Comparison of ENCODE assay signal across 1 cellular context in the genomic region with DNA sequence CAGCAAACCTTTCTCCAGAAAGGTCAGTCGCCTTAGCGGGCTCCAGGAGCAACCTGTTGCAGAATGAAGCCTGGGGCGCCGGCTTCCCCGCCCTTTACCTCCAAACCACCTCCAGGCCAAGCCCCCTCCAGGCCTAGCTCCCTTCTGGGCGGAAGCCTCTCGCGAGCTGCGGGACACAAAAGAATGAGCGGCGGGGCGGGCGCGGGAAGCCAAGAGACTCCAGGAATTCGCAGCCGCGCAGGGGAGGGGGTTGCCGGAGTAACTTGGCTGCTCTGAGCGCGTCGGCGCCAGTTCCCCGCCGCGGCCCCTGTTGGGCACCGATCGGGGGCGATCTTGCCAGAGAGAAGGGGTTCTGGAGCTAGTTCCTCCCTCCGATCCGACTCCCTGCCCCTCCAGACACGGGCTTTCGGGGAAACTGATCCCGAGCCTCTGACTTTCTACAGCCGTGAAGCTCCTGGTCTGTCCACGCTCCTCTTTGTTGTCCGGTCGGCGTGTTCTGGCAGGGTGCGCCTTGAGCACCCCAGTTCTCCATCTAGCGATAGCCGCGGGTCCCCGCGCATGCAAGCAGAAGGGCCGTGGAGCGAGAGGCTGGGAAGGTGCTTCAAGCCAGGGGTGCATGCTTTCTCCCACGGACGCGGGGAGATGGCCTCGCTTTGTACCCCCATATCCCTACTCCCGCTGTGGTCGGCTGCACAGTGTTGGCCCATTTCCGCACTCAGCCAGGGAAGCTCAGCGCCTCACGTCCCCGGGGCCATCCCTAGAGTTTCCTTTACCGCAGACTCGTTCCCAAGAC.
TF ChIP-seq lines count a peak whose summit lies in the region.

No MANE protein-coding gene starts in this region.

TF ChIP-seq in HepG2, 621 proteins besides CTCF, POLR2A, EP300 and RAD21 (continued from another document and continues in another):
- TF ChIP-seq, protein P1, sequence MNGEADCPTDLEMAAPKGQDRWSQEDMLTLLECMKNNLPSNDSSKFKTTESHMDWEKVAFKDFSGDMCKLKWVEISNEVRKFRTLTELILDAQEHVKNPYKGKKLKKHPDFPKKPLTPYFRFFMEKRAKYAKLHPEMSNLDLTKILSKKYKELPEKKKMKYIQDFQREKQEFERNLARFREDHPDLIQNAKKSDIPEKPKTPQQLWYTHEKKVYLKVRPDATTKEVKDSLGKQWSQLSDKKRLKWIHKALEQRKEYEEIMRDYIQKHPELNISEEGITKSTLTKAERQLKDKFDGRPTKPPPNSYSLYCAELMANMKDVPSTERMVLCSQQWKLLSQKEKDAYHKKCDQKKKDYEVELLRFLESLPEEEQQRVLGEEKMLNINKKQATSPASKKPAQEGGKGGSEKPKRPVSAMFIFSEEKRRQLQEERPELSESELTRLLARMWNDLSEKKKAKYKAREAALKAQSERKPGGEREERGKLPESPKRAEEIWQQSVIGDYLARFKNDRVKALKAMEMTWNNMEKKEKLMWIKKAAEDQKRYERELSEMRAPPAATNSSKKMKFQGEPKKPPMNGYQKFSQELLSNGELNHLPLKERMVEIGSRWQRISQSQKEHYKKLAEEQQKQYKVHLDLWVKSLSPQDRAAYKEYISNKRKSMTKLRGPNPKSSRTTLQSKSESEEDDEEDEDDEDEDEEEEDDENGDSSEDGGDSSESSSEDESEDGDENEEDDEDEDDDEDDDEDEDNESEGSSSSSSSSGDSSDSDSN (CRISPR knock-in tag; IDR thresholded peaks at IDR 0.05) = 0 out of 2 replicates have a peak, but pooled peaks have one; percentile 16
- 0 out of 2 replicates have a peak, but pooled peaks have one; percentile 39 for TF ChIP-seq ZNF605 (CRISPR knock-in tag; IDR thresholded peaks at IDR 0.05)
- TF ChIP-seq RELA (CRISPR knock-in tag; IDR thresholded peaks at IDR 0.05) = no peak
- no peak for TF ChIP-seq SMAD3 (CRISPR knock-in tag; IDR thresholded peaks at IDR 0.05)
- no peak for TF ChIP-seq ZNF569 (CRISPR knock-in tag; IDR thresholded peaks at IDR 0.05; ENCODE audit: borderline replicate concordance)
- TF ChIP-seq ZMYM4 (CRISPR knock-in tag; IDR thresholded peaks at IDR 0.05) = peak; percentile 50; the same call in 1 of the 2 replicates
- TF ChIP-seq AGO1 (IDR thresholded peaks at IDR 0.05; ENCODE audit: low read depth, low read length, poor library complexity, severe bottlenecking) = peak; percentile 43
- TF ChIP-seq, protein P2, sequence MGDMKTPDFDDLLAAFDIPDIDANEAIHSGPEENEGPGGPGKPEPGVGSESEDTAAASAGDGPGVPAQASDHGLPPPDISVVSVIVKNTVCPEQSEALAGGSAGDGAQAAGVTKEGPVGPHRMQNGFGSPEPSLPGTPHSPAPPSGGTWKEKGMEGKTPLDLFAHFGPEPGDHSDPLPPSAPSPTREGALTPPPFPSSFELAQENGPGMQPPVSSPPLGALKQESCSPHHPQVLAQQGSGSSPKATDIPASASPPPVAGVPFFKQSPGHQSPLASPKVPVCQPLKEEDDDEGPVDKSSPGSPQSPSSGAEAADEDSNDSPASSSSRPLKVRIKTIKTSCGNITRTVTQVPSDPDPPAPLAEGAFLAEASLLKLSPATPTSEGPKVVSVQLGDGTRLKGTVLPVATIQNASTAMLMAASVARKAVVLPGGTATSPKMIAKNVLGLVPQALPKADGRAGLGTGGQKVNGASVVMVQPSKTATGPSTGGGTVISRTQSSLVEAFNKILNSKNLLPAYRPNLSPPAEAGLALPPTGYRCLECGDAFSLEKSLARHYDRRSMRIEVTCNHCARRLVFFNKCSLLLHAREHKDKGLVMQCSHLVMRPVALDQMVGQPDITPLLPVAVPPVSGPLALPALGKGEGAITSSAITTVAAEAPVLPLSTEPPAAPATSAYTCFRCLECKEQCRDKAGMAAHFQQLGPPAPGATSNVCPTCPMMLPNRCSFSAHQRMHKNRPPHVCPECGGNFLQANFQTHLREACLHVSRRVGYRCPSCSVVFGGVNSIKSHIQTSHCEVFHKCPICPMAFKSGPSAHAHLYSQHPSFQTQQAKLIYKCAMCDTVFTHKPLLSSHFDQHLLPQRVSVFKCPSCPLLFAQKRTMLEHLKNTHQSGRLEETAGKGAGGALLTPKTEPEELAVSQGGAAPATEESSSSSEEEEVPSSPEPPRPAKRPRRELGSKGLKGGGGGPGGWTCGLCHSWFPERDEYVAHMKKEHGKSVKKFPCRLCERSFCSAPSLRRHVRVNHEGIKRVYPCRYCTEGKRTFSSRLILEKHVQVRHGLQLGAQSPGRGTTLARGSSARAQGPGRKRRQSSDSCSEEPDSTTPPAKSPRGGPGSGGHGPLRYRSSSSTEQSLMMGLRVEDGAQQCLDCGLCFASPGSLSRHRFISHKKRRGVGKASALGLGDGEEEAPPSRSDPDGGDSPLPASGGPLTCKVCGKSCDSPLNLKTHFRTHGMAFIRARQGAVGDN (CRISPR knock-in tag; IDR thresholded peaks at IDR 0.05) = peak; percentile 58
- peak; percentile 46; the same call in 1 of the 2 replicates for TF ChIP-seq ZNF563 (CRISPR knock-in tag; IDR thresholded peaks at IDR 0.05)
- TF ChIP-seq HNRNPLL (IDR thresholded peaks at IDR 0.05; ENCODE audit: low read depth, low read length, poor library complexity, severe bottlenecking) = peak; percentile 36
- TF ChIP-seq ZNF777 (CRISPR knock-in tag; IDR thresholded peaks at IDR 0.05) = 0 out of 2 replicates have a peak, but pooled peaks have one; percentile 1
- TF ChIP-seq, protein P3, sequence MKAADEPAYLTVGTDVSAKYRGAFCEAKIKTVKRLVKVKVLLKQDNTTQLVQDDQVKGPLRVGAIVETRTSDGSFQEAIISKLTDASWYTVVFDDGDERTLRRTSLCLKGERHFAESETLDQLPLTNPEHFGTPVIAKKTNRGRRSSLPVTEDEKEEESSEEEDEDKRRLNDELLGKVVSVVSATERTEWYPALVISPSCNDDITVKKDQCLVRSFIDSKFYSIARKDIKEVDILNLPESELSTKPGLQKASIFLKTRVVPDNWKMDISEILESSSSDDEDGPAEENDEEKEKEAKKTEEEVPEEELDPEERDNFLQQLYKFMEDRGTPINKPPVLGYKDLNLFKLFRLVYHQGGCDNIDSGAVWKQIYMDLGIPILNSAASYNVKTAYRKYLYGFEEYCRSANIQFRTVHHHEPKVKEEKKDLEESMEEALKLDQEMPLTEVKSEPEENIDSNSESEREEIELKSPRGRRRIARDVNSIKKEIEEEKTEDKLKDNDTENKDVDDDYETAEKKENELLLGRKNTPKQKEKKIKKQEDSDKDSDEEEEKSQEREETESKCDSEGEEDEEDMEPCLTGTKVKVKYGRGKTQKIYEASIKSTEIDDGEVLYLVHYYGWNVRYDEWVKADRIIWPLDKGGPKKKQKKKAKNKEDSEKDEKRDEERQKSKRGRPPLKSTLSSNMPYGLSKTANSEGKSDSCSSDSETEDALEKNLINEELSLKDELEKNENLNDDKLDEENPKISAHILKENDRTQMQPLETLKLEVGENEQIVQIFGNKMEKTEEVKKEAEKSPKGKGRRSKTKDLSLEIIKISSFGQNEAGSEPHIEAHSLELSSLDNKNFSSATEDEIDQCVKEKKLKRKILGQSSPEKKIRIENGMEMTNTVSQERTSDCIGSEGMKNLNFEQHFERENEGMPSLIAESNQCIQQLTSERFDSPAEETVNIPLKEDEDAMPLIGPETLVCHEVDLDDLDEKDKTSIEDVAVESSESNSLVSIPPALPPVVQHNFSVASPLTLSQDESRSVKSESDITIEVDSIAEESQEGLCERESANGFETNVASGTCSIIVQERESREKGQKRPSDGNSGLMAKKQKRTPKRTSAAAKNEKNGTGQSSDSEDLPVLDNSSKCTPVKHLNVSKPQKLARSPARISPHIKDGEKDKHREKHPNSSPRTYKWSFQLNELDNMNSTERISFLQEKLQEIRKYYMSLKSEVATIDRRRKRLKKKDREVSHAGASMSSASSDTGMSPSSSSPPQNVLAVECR (CRISPR knock-in tag; IDR thresholded peaks at IDR 0.05; ENCODE audit: borderline replicate concordance) = peak; percentile 45; the same call in 1 of the 2 replicates
- TF ChIP-seq, protein P4, sequence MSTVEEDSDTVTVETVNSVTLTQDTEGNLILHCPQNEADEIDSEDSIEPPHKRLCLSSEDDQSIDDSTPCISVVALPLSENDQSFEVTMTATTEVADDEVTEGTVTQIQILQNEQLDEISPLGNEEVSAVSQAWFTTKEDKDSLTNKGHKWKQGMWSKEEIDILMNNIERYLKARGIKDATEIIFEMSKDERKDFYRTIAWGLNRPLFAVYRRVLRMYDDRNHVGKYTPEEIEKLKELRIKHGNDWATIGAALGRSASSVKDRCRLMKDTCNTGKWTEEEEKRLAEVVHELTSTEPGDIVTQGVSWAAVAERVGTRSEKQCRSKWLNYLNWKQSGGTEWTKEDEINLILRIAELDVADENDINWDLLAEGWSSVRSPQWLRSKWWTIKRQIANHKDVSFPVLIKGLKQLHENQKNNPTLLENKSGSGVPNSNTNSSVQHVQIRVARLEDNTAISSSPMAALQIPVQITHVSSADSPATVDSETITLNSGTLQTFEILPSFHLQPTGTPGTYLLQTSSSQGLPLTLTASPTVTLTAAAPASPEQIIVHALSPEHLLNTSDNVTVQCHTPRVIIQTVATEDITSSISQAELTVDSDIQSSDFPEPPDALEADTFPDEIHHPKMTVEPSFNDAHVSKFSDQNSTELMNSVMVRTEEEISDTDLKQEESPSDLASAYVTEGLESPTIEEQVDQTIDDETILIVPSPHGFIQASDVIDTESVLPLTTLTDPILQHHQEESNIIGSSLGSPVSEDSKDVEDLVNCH (CRISPR knock-in tag; IDR thresholded peaks at IDR 0.05) = no peak
- peak; percentile 67 for TF ChIP-seq RBFOX2 (IDR thresholded peaks at IDR 0.05; ENCODE audit: low read depth, low read length)
- no peak for TF ChIP-seq GABPA (IDR thresholded peaks at IDR 0.05; ENCODE audit: low read depth, low read length)
- TF ChIP-seq GABPA (CRISPR knock-in tag; IDR thresholded peaks at IDR 0.05; ENCODE audit: low read depth) = no peak
- TF ChIP-seq SOX6 (IDR thresholded peaks at IDR 0.05) = no peak
- 0 out of 2 replicates have a peak, but pooled peaks have one; percentile 26 for TF ChIP-seq SOX6 (CRISPR knock-in tag; IDR thresholded peaks at IDR 0.05)
- TF ChIP-seq, protein P5, sequence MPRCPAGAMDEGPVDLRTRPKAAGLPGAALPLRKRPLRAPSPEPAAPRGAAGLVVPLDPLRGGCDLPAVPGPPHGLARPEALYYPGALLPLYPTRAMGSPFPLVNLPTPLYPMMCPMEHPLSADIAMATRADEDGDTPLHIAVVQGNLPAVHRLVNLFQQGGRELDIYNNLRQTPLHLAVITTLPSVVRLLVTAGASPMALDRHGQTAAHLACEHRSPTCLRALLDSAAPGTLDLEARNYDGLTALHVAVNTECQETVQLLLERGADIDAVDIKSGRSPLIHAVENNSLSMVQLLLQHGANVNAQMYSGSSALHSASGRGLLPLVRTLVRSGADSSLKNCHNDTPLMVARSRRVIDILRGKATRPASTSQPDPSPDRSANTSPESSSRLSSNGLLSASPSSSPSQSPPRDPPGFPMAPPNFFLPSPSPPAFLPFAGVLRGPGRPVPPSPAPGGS (CRISPR knock-in tag; IDR thresholded peaks at IDR 0.05) = 0 out of 2 replicates have a peak, but pooled peaks have one; percentile 30
- no peak for TF ChIP-seq ZNF547 (CRISPR knock-in tag; IDR thresholded peaks at IDR 0.05)
- TF ChIP-seq, protein P6, sequence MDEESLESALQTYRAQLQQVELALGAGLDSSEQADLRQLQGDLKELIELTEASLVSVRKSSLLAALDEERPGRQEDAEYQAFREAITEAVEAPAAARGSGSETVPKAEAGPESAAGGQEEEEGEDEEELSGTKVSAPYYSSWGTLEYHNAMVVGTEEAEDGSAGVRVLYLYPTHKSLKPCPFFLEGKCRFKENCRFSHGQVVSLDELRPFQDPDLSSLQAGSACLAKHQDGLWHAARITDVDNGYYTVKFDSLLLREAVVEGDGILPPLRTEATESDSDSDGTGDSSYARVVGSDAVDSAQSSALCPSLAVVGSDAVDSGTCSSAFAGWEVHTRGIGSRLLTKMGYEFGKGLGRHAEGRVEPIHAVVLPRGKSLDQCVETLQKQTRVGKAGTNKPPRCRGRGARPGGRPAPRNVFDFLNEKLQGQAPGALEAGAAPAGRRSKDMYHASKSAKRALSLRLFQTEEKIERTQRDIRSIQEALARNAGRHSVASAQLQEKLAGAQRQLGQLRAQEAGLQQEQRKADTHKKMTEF (CRISPR knock-in tag; IDR thresholded peaks at IDR 0.05) = 0 out of 2 replicates have a peak, but pooled peaks have one; percentile 22
- no peak for TF ChIP-seq ATF7 (IDR thresholded peaks at IDR 0.05)
- TF ChIP-seq ATF7 (CRISPR knock-in tag; IDR thresholded peaks at IDR 0.05) = no peak
- peak; percentile 44; the same call in 1 of the 2 replicates for TF ChIP-seq POLR2G (IDR thresholded peaks at IDR 0.05; ENCODE audit: low read depth, low read length)
- no peak for TF ChIP-seq MTA3 (CRISPR knock-in tag; IDR thresholded peaks at IDR 0.05)
- TF ChIP-seq, protein P7, sequence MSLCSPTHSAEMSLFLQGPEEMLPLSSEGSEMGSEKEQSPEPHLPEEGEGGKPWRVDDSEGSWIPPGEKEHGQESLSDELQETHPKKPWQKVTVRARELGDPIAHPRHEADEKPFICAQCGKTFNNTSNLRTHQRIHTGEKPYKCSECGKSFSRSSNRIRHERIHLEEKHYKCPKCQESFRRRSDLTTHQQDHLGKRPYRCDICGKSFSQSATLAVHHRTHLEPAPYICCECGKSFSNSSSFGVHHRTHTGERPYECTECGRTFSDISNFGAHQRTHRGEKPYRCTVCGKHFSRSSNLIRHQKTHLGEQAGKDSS (CRISPR knock-in tag; IDR thresholded peaks at IDR 0.05; ENCODE audit: borderline replicate concordance, low read depth) = 0 out of 2 replicates have a peak, but pooled peaks have one; percentile 47
- TF ChIP-seq, protein P8, sequence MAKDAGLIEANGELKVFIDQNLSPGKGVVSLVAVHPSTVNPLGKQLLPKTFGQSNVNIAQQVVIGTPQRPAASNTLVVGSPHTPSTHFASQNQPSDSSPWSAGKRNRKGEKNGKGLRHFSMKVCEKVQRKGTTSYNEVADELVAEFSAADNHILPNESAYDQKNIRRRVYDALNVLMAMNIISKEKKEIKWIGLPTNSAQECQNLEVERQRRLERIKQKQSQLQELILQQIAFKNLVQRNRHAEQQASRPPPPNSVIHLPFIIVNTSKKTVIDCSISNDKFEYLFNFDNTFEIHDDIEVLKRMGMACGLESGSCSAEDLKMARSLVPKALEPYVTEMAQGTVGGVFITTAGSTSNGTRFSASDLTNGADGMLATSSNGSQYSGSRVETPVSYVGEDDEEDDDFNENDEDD (CRISPR knock-in tag; IDR thresholded peaks at IDR 0.05; ENCODE audit: borderline replicate concordance) = no peak
- TF ChIP-seq, protein P9, sequence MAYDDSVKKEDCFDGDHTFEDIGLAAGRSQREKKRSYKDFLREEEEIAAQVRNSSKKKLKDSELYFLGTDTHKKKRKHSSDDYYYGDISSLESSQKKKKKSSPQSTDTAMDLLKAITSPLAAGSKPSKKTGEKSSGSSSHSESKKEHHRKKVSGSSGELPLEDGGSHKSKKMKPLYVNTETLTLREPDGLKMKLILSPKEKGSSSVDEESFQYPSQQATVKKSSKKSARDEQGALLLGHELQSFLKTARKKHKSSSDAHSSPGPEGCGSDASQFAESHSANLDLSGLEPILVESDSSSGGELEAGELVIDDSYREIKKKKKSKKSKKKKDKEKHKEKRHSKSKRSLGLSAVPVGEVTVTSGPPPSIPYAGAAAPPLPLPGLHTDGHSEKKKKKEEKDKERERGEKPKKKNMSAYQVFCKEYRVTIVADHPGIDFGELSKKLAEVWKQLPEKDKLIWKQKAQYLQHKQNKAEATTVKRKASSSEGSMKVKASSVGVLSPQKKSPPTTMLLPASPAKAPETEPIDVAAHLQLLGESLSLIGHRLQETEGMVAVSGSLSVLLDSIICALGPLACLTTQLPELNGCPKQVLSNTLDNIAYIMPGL (CRISPR knock-in tag; IDR thresholded peaks at IDR 0.05; ENCODE audit: borderline replicate concordance in 1 of 2, low read depth in 1 of 2) = 0 out of 4 replicates have a peak, but pooled peaks of 1 of the 2 experiments have one; percentile 43
- peak; percentile 84; the same call in 1 of the 2 replicates for TF ChIP-seq EZH2 (conservative IDR thresholded peaks at IDR 0.05; ENCODE audit: low read depth, low read length)
- 0 out of 2 replicates have a peak, but pooled peaks have one; percentile 27 for TF ChIP-seq CCDC6 (CRISPR knock-in tag; IDR thresholded peaks at IDR 0.05)
- peak; percentile 22; the same call in 1 of the 2 replicates for TF ChIP-seq PHF8 (CRISPR knock-in tag; IDR thresholded peaks at IDR 0.05)
